ENCODE assay signal across 1 cellular context in genomic region chr12:131279281-131279921, GRCh38.
TF ChIP-seq lines count a peak whose summit lies in the region.

No MANE protein-coding gene starts in this region.

TF ChIP-seq in GM23338, 12 proteins besides CTCF, POLR2A, EP300 and RAD21 (continued from another document):
- TF ChIP-seq, protein P1, sequence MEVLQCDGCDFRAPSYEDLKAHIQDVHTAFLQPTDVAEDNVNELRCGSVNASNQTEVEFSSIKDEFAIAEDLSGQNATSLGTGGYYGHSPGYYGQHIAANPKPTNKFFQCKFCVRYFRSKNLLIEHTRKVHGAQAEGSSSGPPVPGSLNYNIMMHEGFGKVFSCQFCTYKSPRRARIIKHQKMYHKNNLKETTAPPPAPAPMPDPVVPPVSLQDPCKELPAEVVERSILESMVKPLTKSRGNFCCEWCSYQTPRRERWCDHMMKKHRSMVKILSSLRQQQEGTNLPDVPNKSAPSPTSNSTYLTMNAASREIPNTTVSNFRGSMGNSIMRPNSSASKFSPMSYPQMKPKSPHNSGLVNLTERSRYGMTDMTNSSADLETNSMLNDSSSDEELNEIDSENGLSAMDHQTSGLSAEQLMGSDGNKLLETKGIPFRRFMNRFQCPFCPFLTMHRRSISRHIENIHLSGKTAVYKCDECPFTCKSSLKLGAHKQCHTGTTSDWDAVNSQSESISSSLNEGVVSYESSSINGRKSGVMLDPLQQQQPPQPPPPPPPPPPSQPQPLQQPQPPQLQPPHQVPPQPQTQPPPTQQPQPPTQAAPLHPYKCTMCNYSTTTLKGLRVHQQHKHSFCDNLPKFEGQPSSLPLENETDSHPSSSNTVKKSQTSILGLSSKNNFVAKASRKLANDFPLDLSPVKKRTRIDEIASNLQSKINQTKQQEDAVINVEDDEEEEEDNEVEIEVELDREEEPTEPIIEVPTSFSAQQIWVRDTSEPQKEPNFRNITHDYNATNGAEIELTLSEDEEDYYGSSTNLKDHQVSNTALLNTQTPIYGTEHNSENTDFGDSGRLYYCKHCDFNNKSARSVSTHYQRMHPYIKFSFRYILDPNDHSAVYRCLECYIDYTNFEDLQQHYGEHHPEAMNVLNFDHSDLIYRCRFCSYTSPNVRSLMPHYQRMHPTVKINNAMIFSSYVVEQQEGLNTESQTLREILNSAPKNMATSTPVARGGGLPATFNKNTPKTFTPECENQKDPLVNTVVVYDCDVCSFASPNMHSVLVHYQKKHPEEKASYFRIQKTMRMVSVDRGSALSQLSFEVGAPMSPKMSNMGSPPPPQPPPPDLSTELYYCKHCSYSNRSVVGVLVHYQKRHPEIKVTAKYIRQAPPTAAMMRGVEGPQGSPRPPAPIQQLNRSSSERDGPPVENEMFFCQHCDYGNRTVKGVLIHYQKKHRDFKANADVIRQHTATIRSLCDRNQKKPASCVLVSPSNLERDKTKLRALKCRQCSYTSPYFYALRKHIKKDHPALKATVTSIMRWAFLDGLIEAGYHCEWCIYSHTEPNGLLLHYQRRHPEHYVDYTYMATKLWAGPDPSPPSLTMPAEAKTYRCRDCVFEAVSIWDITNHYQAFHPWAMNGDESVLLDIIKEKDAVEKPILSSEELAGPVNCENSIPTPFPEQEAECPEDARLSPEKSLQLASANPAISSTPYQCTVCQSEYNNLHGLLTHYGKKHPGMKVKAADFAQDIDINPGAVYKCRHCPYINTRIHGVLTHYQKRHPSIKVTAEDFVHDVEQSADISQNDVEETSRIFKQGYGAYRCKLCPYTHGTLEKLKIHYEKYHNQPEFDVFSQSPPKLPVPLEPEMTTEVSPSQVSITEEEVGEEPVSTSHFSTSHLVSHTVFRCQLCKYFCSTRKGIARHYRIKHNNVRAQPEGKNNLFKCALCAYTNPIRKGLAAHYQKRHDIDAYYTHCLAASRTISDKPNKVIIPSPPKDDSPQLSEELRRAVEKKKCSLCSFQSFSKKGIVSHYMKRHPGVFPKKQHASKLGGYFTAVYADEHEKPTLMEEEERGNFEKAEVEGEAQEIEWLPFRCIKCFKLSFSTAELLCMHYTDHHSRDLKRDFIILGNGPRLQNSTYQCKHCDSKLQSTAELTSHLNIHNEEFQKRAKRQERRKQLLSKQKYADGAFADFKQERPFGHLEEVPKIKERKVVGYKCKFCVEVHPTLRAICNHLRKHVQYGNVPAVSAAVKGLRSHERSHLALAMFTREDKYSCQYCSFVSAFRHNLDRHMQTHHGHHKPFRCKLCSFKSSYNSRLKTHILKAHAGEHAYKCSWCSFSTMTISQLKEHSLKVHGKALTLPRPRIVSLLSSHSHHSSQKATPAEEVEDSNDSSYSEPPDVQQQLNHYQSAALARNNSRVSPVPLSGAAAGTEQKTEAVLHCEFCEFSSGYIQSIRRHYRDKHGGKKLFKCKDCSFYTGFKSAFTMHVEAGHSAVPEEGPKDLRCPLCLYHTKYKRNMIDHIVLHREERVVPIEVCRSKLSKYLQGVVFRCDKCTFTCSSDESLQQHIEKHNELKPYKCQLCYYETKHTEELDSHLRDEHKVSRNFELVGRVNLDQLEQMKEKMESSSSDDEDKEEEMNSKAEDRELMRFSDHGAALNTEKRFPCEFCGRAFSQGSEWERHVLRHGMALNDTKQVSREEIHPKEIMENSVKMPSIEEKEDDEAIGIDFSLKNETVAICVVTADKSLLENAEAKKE (CRISPR knock-in tag; IDR thresholded peaks at IDR 0.05), result no peak
- TF ChIP-seq, protein P2, sequence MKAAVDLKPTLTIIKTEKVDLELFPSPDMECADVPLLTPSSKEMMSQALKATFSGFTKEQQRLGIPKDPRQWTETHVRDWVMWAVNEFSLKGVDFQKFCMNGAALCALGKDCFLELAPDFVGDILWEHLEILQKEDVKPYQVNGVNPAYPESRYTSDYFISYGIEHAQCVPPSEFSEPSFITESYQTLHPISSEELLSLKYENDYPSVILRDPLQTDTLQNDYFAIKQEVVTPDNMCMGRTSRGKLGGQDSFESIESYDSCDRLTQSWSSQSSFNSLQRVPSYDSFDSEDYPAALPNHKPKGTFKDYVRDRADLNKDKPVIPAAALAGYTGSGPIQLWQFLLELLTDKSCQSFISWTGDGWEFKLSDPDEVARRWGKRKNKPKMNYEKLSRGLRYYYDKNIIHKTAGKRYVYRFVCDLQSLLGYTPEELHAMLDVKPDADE (IDR thresholded peaks at IDR 0.05), result no peak
- TF ChIP-seq STAT1 (IDR thresholded peaks at IDR 0.05; ENCODE audit: unreplicated experiment) (no peak), NANOG (IDR thresholded peaks at IDR 0.05; ENCODE audit: borderline replicate concordance) (no peak), EZH2phosphoT487 (IDR thresholded peaks at IDR 0.05; ENCODE audit: unreplicated experiment) (no peak), ZNF114 (CRISPR knock-in tag; IDR thresholded peaks at IDR 0.05) (no peak)
TF ChIP-seq in GM23338: peak in this region for 0.
